Comparison of ENCODE assay signal across 6 cellular contexts in the genomic region with DNA sequence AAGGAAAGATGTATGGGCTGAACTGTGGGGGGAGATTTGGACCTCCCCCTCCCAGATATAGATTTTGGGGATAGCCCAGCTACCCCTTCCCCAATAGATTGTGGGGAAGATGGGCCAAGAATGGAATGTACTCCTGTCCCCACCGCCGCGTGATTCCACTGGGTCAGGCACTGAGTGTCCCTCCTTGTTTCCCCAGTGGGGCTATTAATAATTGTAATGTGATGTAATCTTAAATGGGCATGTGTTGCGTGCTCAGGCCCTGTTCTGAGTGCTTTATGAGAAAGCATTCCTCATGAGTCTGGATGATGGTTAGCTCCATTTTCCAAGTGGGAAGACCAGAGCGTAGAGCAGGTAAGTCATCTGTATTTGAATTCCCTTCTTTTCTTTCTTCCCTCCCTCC. TPM values are rescaled to one million over a fixed set of nuclear protein-coding genes. Genes with fewer than 3 reads are reported as not detected.
DNase-seq lines count a peak whose midpoint lies in the region; ATAC-seq lines count a peak whose summit lies in the region.

No MANE protein-coding gene starts in this region.

- no peaks in the 10 kb centered on the region for H3K9me3 ChIP-seq in mucosa of rectum (ENCODE audit: control insufficient read depth in 2 of 2, low read length in 2 of 2)

- ATAC-seq in HG03354 (IDR thresholded peaks at IDR 0.05; ENCODE audit: poor library complexity, severe bottlenecking, unreplicated experiment) = no peak

- no peaks in the 10 kb centered on the region for H3K27me3 Mint-ChIP-seq in activated naive CD8-positive, alpha-beta T cell treated with anti-CD3 and anti-CD28 coated beads for 36 hours

- H3K36me3 ChIP-seq in mucosa of rectum (ENCODE audit: control insufficient read depth in 2 of 2, insufficient read depth in 2 of 2, low read length in 2 of 2) = peaks cover 19 to 24% of the 10 kb centered on the region in 2 donors

- peaks cover 12 to 19% of the 10 kb centered on the region in 2 donors for H3K4me1 ChIP-seq in mucosa of rectum (ENCODE audit: control insufficient read depth in 2 of 2, insufficient read depth in 2 of 2, low read length in 2 of 2)

- no peak overlapping the region for H3K27ac ChIP-seq in mucosa of rectum (ENCODE audit: low read depth in 2 of 2, low read length in 2 of 2)

- peak overlapping the region; percentile 98 for H3K4me3 Mint-ChIP-seq in activated naive CD8-positive, alpha-beta T cell treated with anti-CD3 and anti-CD28 coated beads for 36 hours

- peak overlapping the region; percentile 93 for H3K4me3 ChIP-seq in mucosa of rectum (ENCODE audit: low read length in 2 of 2)

- H3K36me3 Mint-ChIP-seq in activated naive CD8-positive, alpha-beta T cell treated with anti-CD3 and anti-CD28 coated beads for 36 hours = peaks cover 46% of the 10 kb centered on the region

- H3K9ac ChIP-seq in mucosa of rectum (ENCODE audit: low read depth in 1 of 2, low read length in 2 of 2) = peak overlapping the region; percentile 93 to 97

- peak overlapping the region; percentile 94 for H3K27ac Mint-ChIP-seq in activated naive CD8-positive, alpha-beta T cell treated with anti-CD3 and anti-CD28 coated beads for 36 hours

- H3K27me3 ChIP-seq in mucosa of rectum (ENCODE audit: control insufficient read depth in 2 of 2, insufficient read depth in 2 of 2, low read length in 2 of 2) = no peaks in the 10 kb centered on the region

- peaks cover 15% of the 10 kb centered on the region for H3K4me1 Mint-ChIP-seq in activated naive CD8-positive, alpha-beta T cell treated with anti-CD3 and anti-CD28 coated beads for 36 hours

- DNase-seq in ELR (ENCODE audit: low read depth) (peak; percentile 54), A172 (ENCODE audit: low spot score) (no peak), mesenteric fat pad (ENCODE audit: low spot score) (no peak)
- DNase-seq in activated naive CD8-positive, alpha-beta T cell treated with anti-CD3 and anti-CD28 coated beads for 36 hours = no peak

- no peaks in the 10 kb centered on the region for H3K9me3 Mint-ChIP-seq in activated naive CD8-positive, alpha-beta T cell treated with anti-CD3 and anti-CD28 coated beads for 36 hours

RNA-seq across cellular contexts. Expression of a gene that starts 1.4 kb away (rescaled TPM):
- 100 to 1,000 TPM; 193 to 199 TPM for total RNA-seq in activated naive CD8-positive, alpha-beta T cell treated with anti-CD3 and anti-CD28 coated beads for 36 hours
- total RNA-seq in A172 (2014; rRNA removed; shearing (Covaris generic)) = 447 and 579 TPM in 2 replicates
- 288 TPM for total RNA-seq in mesenteric fat pad

RNA-seq across cellular contexts. Expression of a gene that starts 12.1 kb away (rescaled TPM):
- total RNA-seq in activated naive CD8-positive, alpha-beta T cell treated with anti-CD3 and anti-CD28 coated beads for 36 hours = under 1 TPM in 1 of 2 experiments, not detected in 1; 0.14 TPM
- 0.19 and 2.3 TPM in 2 replicates for total RNA-seq in A172 (2014; rRNA removed; shearing (Covaris generic))
- total RNA-seq in mesenteric fat pad = 1.0 TPM

RNA-seq across cellular contexts. Expression of a gene that starts 12.7 kb away (rescaled TPM):
- total RNA-seq in activated naive CD8-positive, alpha-beta T cell treated with anti-CD3 and anti-CD28 coated beads for 36 hours = under 1 TPM; 0.45 to 0.74 TPM
- total RNA-seq in A172 (2014; rRNA removed; shearing (Covaris generic)) = 2.4 and 2.8 TPM in 2 replicates
- total RNA-seq in mesenteric fat pad = 2.2 TPM

RNA-seq across cellular contexts. Expression of a gene that starts 27.1 kb away (rescaled TPM):
- 1 to 10 TPM; 8.1 to 9.3 TPM for total RNA-seq in activated naive CD8-positive, alpha-beta T cell treated with anti-CD3 and anti-CD28 coated beads for 36 hours
- 10.6 and 16.6 TPM in 2 replicates for total RNA-seq in A172 (2014; rRNA removed; shearing (Covaris generic))
- total RNA-seq in mesenteric fat pad = 11.8 TPM

RNA-seq across cellular contexts. Expression of a gene that starts 40.1 kb away (rescaled TPM):
- 1 to 10 TPM; 1.9 to 2.1 TPM for total RNA-seq in activated naive CD8-positive, alpha-beta T cell treated with anti-CD3 and anti-CD28 coated beads for 36 hours
- 1.5 TPM in 2 replicates for total RNA-seq in A172 (2014; rRNA removed; shearing (Covaris generic))
- total RNA-seq in mesenteric fat pad = 3.2 TPM
